Comparison of ENCODE assay signal across 9 cellular contexts in genomic region chr1:226826479-226827245, GRCh38. TPM values are rescaled to one million over a fixed set of nuclear protein-coding genes. Genes with fewer than 3 reads are reported as not detected.
A peak's percentile ranks its signal among the peaks of the same experiment; 100 is the strongest.
DNase-seq lines count a peak whose midpoint lies in the region; ATAC-seq and TF ChIP-seq lines count a peak whose summit lies in the region.
"Had no signal": no experiment of that assay in that cellular context is flagged by ENCODE, and none has a peak within 500 bp of the region (broad histone marks: within the 10 kb centered on the region; RNA-seq: fewer than 3 reads in every experiment).

No MANE protein-coding gene starts in this region.

- H3K4me1 ChIP-seq in left ventricle myocardium inferior (peaks cover 28% of the 10 kb centered on the region), right atrium auricular region (peaks cover 0 to 22% of the 10 kb centered on the region in 2 donors)

- peaks cover 10% of the 10 kb centered on the region for H3K27me3 Mint-ChIP-seq in central memory CD8-positive, alpha-beta T cell
- peaks cover 10% of the 10 kb centered on the region for H3K27me3 Mint-ChIP-seq in nephron (ENCODE audit: low read depth)

- no peak for ATAC-seq in central memory CD8-positive, alpha-beta T cell (replicated peaks; ENCODE audit: extremely low read depth, poor library complexity, severe bottlenecking)
- no peak for ATAC-seq in HG02798 (IDR thresholded peaks at IDR 0.05; ENCODE audit: poor library complexity, unreplicated experiment)
- ATAC-seq: body of pancreas had no signal

- H3K27ac Mint-ChIP-seq in central memory CD8-positive, alpha-beta T cell (ENCODE audit: low read depth) = peak overlapping the region; percentile 82
- H3K27ac Mint-ChIP-seq in nephron = peak overlapping the region; percentile 66 to 97 (median 78)

- DNase-seq in left ventricle myocardium inferior (no peak), right atrium auricular region (ENCODE audit: low spot score) (no peak), SW480 (ENCODE audit: low spot score) (no peak), dermis blood vessel endothelial cell (no peak), AG08395 (ENCODE audit: low spot score) (no peak)
- no peak for DNase-seq in central memory CD8-positive, alpha-beta T cell (ENCODE audit: low spot score in 2 of 2)

- peaks cover 15% of the 10 kb centered on the region for H3K4me1 Mint-ChIP-seq in central memory CD8-positive, alpha-beta T cell
- peaks cover 36% of the 10 kb centered on the region for H3K4me1 Mint-ChIP-seq in nephron

- intact Hi-C loops in left ventricle myocardium inferior (cut with micrococcal nuclease) = no loop called here

- peaks cover 5% of the 10 kb centered on the region for H3K36me3 Mint-ChIP-seq in central memory CD8-positive, alpha-beta T cell (ENCODE audit: insufficient read depth)
- no peaks in the 10 kb centered on the region for H3K36me3 Mint-ChIP-seq in nephron (ENCODE audit: low read depth)

- no peaks in the 10 kb centered on the region for H3K9me3 ChIP-seq in left ventricle myocardium inferior (replicated peaks)
- H3K9me3 ChIP-seq in right atrium auricular region = no peaks in the 10 kb centered on the region
- H3K9me3 ChIP-seq: body of pancreas had no signal

- H3K27ac ChIP-seq in left ventricle myocardium inferior (replicated peaks) (peak overlapping the region; percentile 91), right atrium auricular region (peak overlapping the region in 1 of 2 donors; percentile 76)

- H3K9me3 Mint-ChIP-seq in central memory CD8-positive, alpha-beta T cell = no peaks in the 10 kb centered on the region
- H3K9me3 Mint-ChIP-seq in nephron = peaks cover 3% of the 10 kb centered on the region

- H3K36me3 ChIP-seq in left ventricle myocardium inferior = no peaks in the 10 kb centered on the region
- H3K36me3 ChIP-seq in right atrium auricular region = no peaks in the 10 kb centered on the region

- H3K4me3 ChIP-seq in left ventricle myocardium inferior (no peak overlapping the region), right atrium auricular region (no peak overlapping the region)
- H3K4me3 ChIP-seq: body of pancreas had no signal

- H3K4me3 Mint-ChIP-seq in central memory CD8-positive, alpha-beta T cell = peak overlapping the region; percentile 39
- H3K4me3 Mint-ChIP-seq in nephron = no peak overlapping the region

- TF ChIP-seq CTCF in left ventricle myocardium inferior (IDR thresholded peaks at IDR 0.05; ENCODE audit: borderline replicate concordance) (no peak), right atrium auricular region (IDR thresholded peaks at IDR 0.05) (no peak), nephron (IDR thresholded peaks at IDR 0.05; ENCODE audit: unreplicated experiment in 3 of 3) (no peak)

- H3K27me3 ChIP-seq in left ventricle myocardium inferior (ENCODE audit: low read depth) (no peaks in the 10 kb centered on the region), right atrium auricular region (no peaks in the 10 kb centered on the region)
- H3K27me3 ChIP-seq: body of pancreas had no signal

RNA-seq across cellular contexts. Expression of gene PSEN2, which starts 43.8 kb away (rescaled TPM):
- total RNA-seq in left ventricle myocardium inferior (16.6 TPM), right atrium auricular region (10 to 100 TPM; 22.6 to 23.3 TPM), dermis blood vessel endothelial cell (45.8 and 53.9 TPM in 2 replicates)
